ENCODE assay signal across 8 cellular contexts in genomic region chr1:43991476-43992231, GRCh38. TPM values are rescaled to one million over a fixed set of nuclear protein-coding genes. Genes with fewer than 3 reads are reported as not detected.
DNase-seq lines count a peak whose midpoint lies in the region; ATAC-seq and TF ChIP-seq lines count a peak whose summit lies in the region.

TSS of gene CCDC24 (plus strand) at chr1:43991599. CDS start at chr1:43991879, 280 bp downstream.

- H3K27ac ChIP-seq in coronary artery: peak within 1 kb of the TSS; percentile 84 to 89

- ATAC-seq in GM18517 (IDR thresholded peaks at IDR 0.05; ENCODE audit: unreplicated experiment): peak; percentile 56
- peak; percentile 76 for ATAC-seq in HG03064 (IDR thresholded peaks at IDR 0.05; ENCODE audit: low read depth, unreplicated experiment)
- peak; percentile 91 for ATAC-seq in left lobe of liver

- peak; percentile 80 for DNase-seq in 8988T
- DNase-seq in NCI-H345 (lab: John Stamatoyannopoulos, UW): peak; percentile 85
- peak; percentile 67 to 70 for DNase-seq in activated CD4-positive, alpha-beta T cell treated with anti-CD3 and anti-CD28 coated beads for 4 hours
- DNase-seq in coronary artery (ENCODE audit: low spot score): peak; percentile 93
- peak; percentile 94 for DNase-seq in left lobe of liver (ENCODE audit: low spot score)
- DNase-seq in stimulated activated CD4-positive, alpha-beta T cell treated with anti-CD3 and anti-CD28 coated beads, Interleukin-2, amount 100 ng/mL, for 4 hours (ENCODE audit: low read depth): peak; percentile 51

- H3K4me3 ChIP-seq in coronary artery: peak within 1 kb of the TSS; percentile 84

- no peak for TF ChIP-seq CTCF in coronary artery (IDR thresholded peaks at IDR 0.05)

RNA-seq across cellular contexts. Expression of gene CCDC24, which starts in this region (rescaled TPM):
- 4.7 TPM for total RNA-seq in left lobe of liver

Comparison
In these comparisons a context has a peak if more than half of its experiments do, and no peak if none do; other contexts are left out.
1. Peak in every context shown above with its lines: DNase-seq, ATAC-seq, H3K4me3 ChIP-seq and H3K27ac ChIP-seq.